ENCODE assay signal across 26 cellular contexts in genomic region chr3:110246796-110247369, GRCh38.
DNase-seq lines count a peak whose midpoint lies in the region; ATAC-seq, FAIRE-seq and TF ChIP-seq lines count a peak whose summit lies in the region.
"Had no signal": no experiment of that assay in that cellular context is flagged by ENCODE, and none has a peak within 500 bp of the region (broad histone marks: within the 10 kb centered on the region; RNA-seq: fewer than 3 reads in every experiment).

No MANE protein-coding gene starts in this region.

- H2AFZ ChIP-seq in HCT116 (ENCODE audit: low read depth, low read length, poor library complexity, severe bottlenecking), result peak overlapping the region; percentile 64
- H2AFZ ChIP-seq in neural cell (ENCODE audit: low read depth, low read length), result peak overlapping the region; percentile 6

- FAIRE-seq in D721Med (lab: Jason Lieb, UNC) (peak; percentile 48), frontal cortex (lab: Jason Lieb, UNC) (no peak)
- FAIRE-seq: GM12891, K562, kidney had no signal

- TF ChIP-seq CTCF in D721Med (IDR thresholded peaks at IDR 0.05; ENCODE audit: insufficient read depth, missing control alignments) (no peak), HCT116 (IDR thresholded peaks at IDR 0.05 in 2 of 3, conservative IDR thresholded peaks at IDR 0.05 in 1 of 3; ENCODE audit: borderline replicate concordance in 1 of 3, insufficient read depth in 1 of 3, low read depth in 2 of 3, low read length in 2 of 3) (no peak), neural cell (IDR thresholded peaks at IDR 0.05; ENCODE audit: poor library complexity, severe bottlenecking) (no peak)

- POLR2A ChIA-PET in HCT116 (lab: Charles Lee), result no interaction called here

- TF ChIP-seq EP300 in neural cell (conservative IDR thresholded peaks at IDR 0.05; ENCODE audit: poor library complexity, severe bottlenecking), result no peak

- no peaks in the 10 kb centered on the region for H3K79me2 ChIP-seq in HCT116 (ENCODE audit: insufficient read depth, low read length)
- H3K79me2 ChIP-seq in neural cell (replicated peaks; ENCODE audit: insufficient read depth, low read length), result no peaks in the 10 kb centered on the region

- TF ChIP-seq RAD21 in HCT116 (IDR thresholded peaks at IDR 0.05; ENCODE audit: low read depth), result no peak
- no peak for TF ChIP-seq RAD21 in neural cell (conservative IDR thresholded peaks at IDR 0.05)

- H3K9me2 ChIP-seq in HCT116 (ENCODE audit: insufficient read depth) (no peaks in the 10 kb centered on the region), neural cell (ENCODE audit: insufficient read depth, low read length) (no peaks in the 10 kb centered on the region)

- DNase-seq in D721Med (ENCODE audit: insufficient read length, low spot score) (no peak), HCT116 (ENCODE audit: low read depth, low spot score) (no peak), adipocyte (ENCODE audit: low read depth) (peak; percentile 20), frontal cortex (ENCODE audit: low spot score in 2 of 2) (no peak), GOT3 (lab: John Stamatoyannopoulos, UW) (no peak)
- DNase-seq: activated CD4-positive, alpha-beta T cell treated with anti-CD3 and anti-CD28 coated beads, Interleukin-2, amount 50 U/mL, for 48 hours; activated naive CD4-positive, alpha-beta T cell treated with Interleukin-2 at 50 U/mL for 16 hours; aorta; DMS79; effector CD4-positive, alpha-beta T cell; erythroblast; kidney; lower lobe of right lung; NCI-H1092; NCI-H1930; NCI-H446; psoas muscle; stimulated activated naive CD4-positive, alpha-beta T cell; thyroid gland; WERI-Rb-1 had no signal

- H3F3A ChIP-seq in neural cell (ENCODE audit: insufficient read depth, low read length, poor library complexity, severe bottlenecking), result no peaks in the 10 kb centered on the region

- no peaks in the 10 kb centered on the region for H3K36me3 ChIP-seq in HCT116 (ENCODE audit: control insufficient read depth in 1 of 2, insufficient read depth in 2 of 2, low read length in 2 of 2)
- no peaks in the 10 kb centered on the region for H3K36me3 ChIP-seq in adipocyte (ENCODE audit: control insufficient read depth, insufficient read depth, low read length, severe bottlenecking)
- H3K36me3 ChIP-seq in neural cell (ENCODE audit: insufficient read depth, low read length), result no peaks in the 10 kb centered on the region
- H3K36me3 ChIP-seq: lower lobe of right lung, thyroid gland, WERI-Rb-1 had no signal

- H3K9me3 ChIP-seq in HCT116 (ENCODE audit: control insufficient read depth in 1 of 2, insufficient read depth in 1 of 2, low read depth in 1 of 2, low read length in 2 of 2), result no peaks in the 10 kb centered on the region
- H3K9me3 ChIP-seq in adipocyte (ENCODE audit: control insufficient read depth, low read length), result no peaks in the 10 kb centered on the region
- H3K9me3 ChIP-seq in neural cell (ENCODE audit: low read length), result no peaks in the 10 kb centered on the region
- H3K9me3 ChIP-seq: lower lobe of right lung, psoas muscle, thyroid gland had no signal

- H3K27ac ChIP-seq in HCT116 (ENCODE audit: low read depth, low read length) (no peak overlapping the region), neural cell (ENCODE audit: low read length) (no peak overlapping the region)
- H3K27ac ChIP-seq: lower lobe of right lung, psoas muscle, SK-N-MC, skin epidermis, thyroid gland, WERI-Rb-1 had no signal

- H3K9ac ChIP-seq in HCT116 (ENCODE audit: low read length), result no peak overlapping the region
- H3K9ac ChIP-seq in adipocyte (ENCODE audit: low read length), result no peak overlapping the region
- H3K9ac ChIP-seq in neural cell (ENCODE audit: low read length), result no peak overlapping the region

- RAD21 ChIA-PET in HCT116 (lab: Charles Lee; ENCODE audit: low non-redundant PET in 1 of 2, low total read pairs in 2 of 2, uncharacterized antibody in 2 of 2, unreplicated experiment in 2 of 2), result no interaction called here

- BruUV-seq in HCT116 (replicated peaks; lab: Mats Ljungman, UMichigan), result no TSS peak

- intact Hi-C loops in HCT116 (cut with micrococcal nuclease), result no loop called here

- ATAC-seq in HCT116 (no peak), HG03159 (IDR thresholded peaks at IDR 0.05; ENCODE audit: unreplicated experiment) (no peak)
- ATAC-seq: K562, lower lobe of right lung, psoas muscle had no signal

- H3K4me3 ChIP-seq in HCT116 (replicated peaks in 1 of 2; ENCODE audit: low read depth in 1 of 2, low read length in 2 of 2) (no peak overlapping the region), adipocyte (ENCODE audit: low read length) (no peak overlapping the region), neural cell (ENCODE audit: low read length) (no peak overlapping the region)
- H3K4me3 ChIP-seq: K562, lower lobe of right lung, psoas muscle, SK-N-MC, skin epidermis, thyroid gland had no signal

- H4K20me1 ChIP-seq in HCT116 (ENCODE audit: insufficient read depth), result no peaks in the 10 kb centered on the region
- H4K20me1 ChIP-seq in neural cell (ENCODE audit: insufficient read depth), result no peaks in the 10 kb centered on the region

- no peak for TF ChIP-seq POLR2A in HCT116 (IDR thresholded peaks at IDR 0.05; ENCODE audit: borderline replicate concordance, extremely low read depth, insufficient read depth, insufficient read length)

- H3K27me3 ChIP-seq in HCT116 (ENCODE audit: insufficient read depth, low read length) (no peaks in the 10 kb centered on the region), adipocyte (replicated peaks; ENCODE audit: control insufficient read depth, insufficient read depth, low read length) (no peaks in the 10 kb centered on the region), neural cell (ENCODE audit: insufficient read depth, low read depth, low read length) (no peaks in the 10 kb centered on the region)
- H3K27me3 ChIP-seq: thyroid gland had no signal

- H3K4me1 ChIP-seq in HCT116 (ENCODE audit: control insufficient read depth in 1 of 2, insufficient read depth in 2 of 2, low read length in 2 of 2), result no peaks in the 10 kb centered on the region
- no peaks in the 10 kb centered on the region for H3K4me1 ChIP-seq in adipocyte (ENCODE audit: control insufficient read depth, insufficient read depth, low read length)
- H3K4me1 ChIP-seq: lower lobe of right lung, psoas muscle, thyroid gland had no signal

- CTCF ChIA-PET in HCT116 (lab: Charles Lee), result interaction anchor here (0.6 kb wide), 1 partner anchor 713 kb away, joined by 3 read pairs; no protein-coding TSS in a partner anchor

- H3K4me2 ChIP-seq in HCT116 (ENCODE audit: low read length), result no peak overlapping the region
- peak overlapping the region; percentile 15 for H3K4me2 ChIP-seq in neural cell (ENCODE audit: low read length)

TF ChIP-seq in HCT116, 20 proteins besides CTCF, POLR2A, EP300 and RAD21 (continues in another document):
- TF ChIP-seq EZH2phosphoT487 (IDR thresholded peaks at IDR 0.05; ENCODE audit: borderline replicate concordance) (no peak), ELF1 (IDR thresholded peaks at IDR 0.05; ENCODE audit: borderline replicate concordance, low read depth) (no peak), ZFX (IDR thresholded peaks at IDR 0.05) (no peak), CBX3 (IDR thresholded peaks at IDR 0.05; ENCODE audit: low read depth) (no peak)

TF ChIP-seq in neural cell, 6 proteins besides CTCF, POLR2A, EP300 and RAD21:
- TF ChIP-seq MXI1 (conservative IDR thresholded peaks at IDR 0.05; ENCODE audit: poor library complexity, severe bottlenecking) (no peak), SMC3 (conservative IDR thresholded peaks at IDR 0.05; ENCODE audit: poor library complexity) (no peak), POLR2AphosphoS5 (IDR thresholded peaks at IDR 0.05) (no peak), REST (IDR thresholded peaks at IDR 0.05; ENCODE audit: borderline replicate concordance) (no peak), TAF1 (IDR thresholded peaks at IDR 0.05; ENCODE audit: low read depth) (no peak), EZH2 (IDR thresholded peaks at IDR 0.05; ENCODE audit: borderline replicate concordance, insufficient read depth, low read length, poor library complexity, severe bottlenecking) (no peak)
